ENCODE assay signal across 8 cellular contexts in genomic region chr9:83473488-83473971, GRCh38.
A peak's percentile ranks its signal among the peaks of the same experiment; 100 is the strongest.
DNase-seq lines count a peak whose midpoint lies in the region; ATAC-seq and TF ChIP-seq lines count a peak whose summit lies in the region.

No MANE protein-coding gene starts in this region.

- H4K20me1 ChIP-seq in GM23248 (ENCODE audit: insufficient read depth) = no peaks in the 10 kb centered on the region

- CTCF ChIA-PET in HEK293 (lab: Yijun Ruan, JAX) = interaction anchor here (0.7 kb wide), 1 partner anchor 19 kb away, joined by 3 read pairs; no protein-coding TSS in a partner anchor

- H3K27ac ChIP-seq in HEK293 (ENCODE audit: extremely low read depth, low read depth, low read length) (no peak overlapping the region), right lobe of liver (no peak overlapping the region), WERI-Rb-1 (no peak overlapping the region), GM23248 (no peak overlapping the region)

- ATAC-seq in GM18858 (IDR thresholded peaks at IDR 0.05; ENCODE audit: unreplicated experiment) (peak; percentile 99), right lobe of liver (peak; percentile 41 to 64 (median 45))

- no peaks in the 10 kb centered on the region for H3K79me2 ChIP-seq in GM23248 (ENCODE audit: insufficient read depth)

- H3K36me3 ChIP-seq in HEK293 (ENCODE audit: control insufficient read depth in 2 of 2, insufficient read depth in 1 of 2, low read length in 2 of 2) (no peaks in the 10 kb centered on the region), right lobe of liver (no peaks in the 10 kb centered on the region), WERI-Rb-1 (no peaks in the 10 kb centered on the region), GM23248 (ENCODE audit: low read depth) (no peaks in the 10 kb centered on the region)

- POLR2A ChIA-PET in HEK293 (lab: Yijun Ruan, JAX) = no interaction called here

- H3K27me3 ChIP-seq in right lobe of liver = no peaks in the 10 kb centered on the region
- H3K27me3 ChIP-seq in WERI-Rb-1 (ENCODE audit: insufficient read depth, low read depth, severe bottlenecking) = no peaks in the 10 kb centered on the region
- H3K27me3 ChIP-seq in GM23248 (replicated peaks; ENCODE audit: insufficient read depth) = no peaks in the 10 kb centered on the region

- H3K9me3 ChIP-seq in HEK293 (ENCODE audit: control insufficient read depth, insufficient read depth, low read depth, low read length) (no peaks in the 10 kb centered on the region), right lobe of liver (no peaks in the 10 kb centered on the region), WERI-Rb-1 (ENCODE audit: severe bottlenecking) (peaks cover 2% of the 10 kb centered on the region), GM23248 (ENCODE audit: low read depth) (no peaks in the 10 kb centered on the region)

- no peak overlapping the region for H3K9ac ChIP-seq in GM23248

- no peak overlapping the region for H2AFZ ChIP-seq in GM23248

- WGBS in right lobe of liver (ENCODE audit: insufficient coverage, low coverage, low lambda C conversion rate, missing lambda C conversion rate) = 32% methylated on average over 5 of the region's 5 CpGs
- 91 to 92% methylated on average over 5 of the region's 5 CpGs for WGBS in GM23248 (ENCODE audit: low coverage in 1 of 2, low lambda C conversion rate in 2 of 2, missing lambda C conversion rate in 2 of 2), 2 experiments

- TF ChIP-seq POLR2A in right lobe of liver (IDR thresholded peaks at IDR 0.05) = no peak

- peak; percentile 55 for DNase-seq in NCI-H226
- DNase-seq in right lobe of liver = no peak
- no peak for DNase-seq in WERI-Rb-1
- DNase-seq in GM23248 = no peak
- no peak for DNase-seq in Kasumi-1 (lab: John Stamatoyannopoulos, UW)
- DNase-seq in HPDE6-E6E7 (ENCODE audit: extremely low spot score) = no peak

- in situ Hi-C loops in GM23248 (cut with MboI) = no loop called here

- no peak overlapping the region for H3K4me3 ChIP-seq in HEK293 (ENCODE audit: low read depth, low read length)
- no peak overlapping the region for H3K4me3 ChIP-seq in right lobe of liver
- H3K4me3 ChIP-seq in WERI-Rb-1 (ENCODE audit: low read depth, low read length) = no peak overlapping the region
- H3K4me3 ChIP-seq in GM23248 = no peak overlapping the region

- no peaks in the 10 kb centered on the region for H3K4me1 ChIP-seq in HEK293 (ENCODE audit: control insufficient read depth, insufficient read depth, low read length)
- H3K4me1 ChIP-seq in right lobe of liver = no peaks in the 10 kb centered on the region
- H3K4me1 ChIP-seq in GM23248 (ENCODE audit: insufficient read depth) = peaks cover 28% of the 10 kb centered on the region

- TF ChIP-seq CTCF in HEK293 (tag by site-specific recombination; IDR thresholded peaks at IDR 0.05) = no peak
- TF ChIP-seq CTCF in right lobe of liver (IDR thresholded peaks at IDR 0.05) = no peak
- no peak for TF ChIP-seq CTCF in WERI-Rb-1 (IDR thresholded peaks at IDR 0.05; ENCODE audit: low read depth, low read length)

- no peaks in the 10 kb centered on the region for H3K9me2 ChIP-seq in GM23248 (ENCODE audit: insufficient read depth)

- H3F3A ChIP-seq in GM23248 (ENCODE audit: insufficient read depth) = no peaks in the 10 kb centered on the region

- intact Hi-C loops in right lobe of liver (cut with DNase I) = no loop called here

- H3K4me2 ChIP-seq in GM23248 (ENCODE audit: unreplicated experiment) = no peak overlapping the region

TF ChIP-seq in HEK293, 187 proteins besides CTCF, POLR2A, EP300 and RAD21:
- TF ChIP-seq WT1 (tag by site-specific recombination; IDR thresholded peaks at IDR 0.05) (no peak), PRDM1 (tag by site-specific recombination; IDR thresholded peaks at IDR 0.05) (peak; percentile 98), HIC1 (tag by site-specific recombination; IDR thresholded peaks at IDR 0.05) (no peak)
